Comparison of ENCODE assay signal across 8 cellular contexts in genomic region chr2:44981714-44982108, GRCh38. TPM values are rescaled to one million over a fixed set of nuclear protein-coding genes. Genes with fewer than 3 reads are reported as not detected.
DNase-seq lines count a peak whose midpoint lies in the region; ATAC-seq, FAIRE-seq and TF ChIP-seq lines count a peak whose summit lies in the region.

No MANE protein-coding gene starts in this region.

- no peak for ATAC-seq in HG03196 (IDR thresholded peaks at IDR 0.05; ENCODE audit: unreplicated experiment)

- FAIRE-seq in HTR-8/SVneo (lab: Jason Lieb, UNC), result peak; percentile 84

- H3K9me3 Mint-ChIP-seq in endothelial cell (ENCODE audit: unreplicated experiment), result no peaks in the 10 kb centered on the region

- no peaks in the 10 kb centered on the region for H3K4me1 Mint-ChIP-seq in endothelial cell (ENCODE audit: unreplicated experiment)

- peak; percentile 69 for DNase-seq in COLO829 (ENCODE audit: low spot score)
- peak; percentile 86 for DNase-seq in HTR-8/SVneo (ENCODE audit: insufficient read length, low spot score)
- peak; percentile 28 to 57 for DNase-seq in NOMO-1 (lab: John Stamatoyannopoulos, UW; ENCODE audit: unreplicated experiment in 2 of 2)
- peak; percentile 23 to 35 for DNase-seq in activated CD8-positive, alpha-beta memory T cell treated with anti-CD3 and anti-CD28 coated beads for 4 hours (ENCODE audit: low read depth in 2 of 2)
- DNase-seq in endothelial cell (ENCODE audit: low spot score), result peak; percentile 84
- DNase-seq in mucosa of gallbladder (ENCODE audit: low spot score), result peak; percentile 77
- DNase-seq in stimulated activated CD8-positive, alpha-beta memory T cell treated with anti-CD3 and anti-CD28 coated beads, Interleukin-4, amount 100 ng/mL, for 4 hours (ENCODE audit: low read depth in 2 of 2, low spot score in 1 of 2), result peak; percentile 25 to 59

- peaks cover 2% of the 10 kb centered on the region for H3K27me3 Mint-ChIP-seq in endothelial cell (ENCODE audit: unreplicated experiment)

- no peak overlapping the region for H3K4me3 Mint-ChIP-seq in endothelial cell (ENCODE audit: unreplicated experiment)

- H3K36me3 Mint-ChIP-seq in endothelial cell (ENCODE audit: low read depth, unreplicated experiment), result no peaks in the 10 kb centered on the region

- H3K27ac Mint-ChIP-seq in endothelial cell (ENCODE audit: unreplicated experiment), result no peak overlapping the region

- TF ChIP-seq CTCF in endothelial cell (IDR thresholded peaks at IDR 0.05; ENCODE audit: unreplicated experiment), result peak; percentile 90

RNA-seq across cellular contexts. Expression of gene SIX2, which starts 27.5 kb away (rescaled TPM):
- total RNA-seq in endothelial cell (ENCODE audit: unreplicated experiment), result 2.0 TPM
- not detected for total RNA-seq in mucosa of gallbladder

RNA-seq across cellular contexts. Expression of gene SIX3, which starts 40.2 kb away (rescaled TPM):
- total RNA-seq in endothelial cell (ENCODE audit: unreplicated experiment) (not detected), mucosa of gallbladder (not detected)

Comparison
In these comparisons a context has a peak if more than half of its experiments do, and no peak if none do; other contexts are left out.
1. DNase-seq: peak in every context shown above with its lines; median percentile 86 in HTR-8/SVneo; 84 in endothelial cell; 77 in mucosa of gallbladder; 69 in COLO829; 42 in NOMO-1; 42 in stimulated activated CD8-positive, alpha-beta memory T cell treated with anti-CD3 and anti-CD28 coated beads, Interleukin-4, amount 100 ng/mL, for 4 hours; 29 in activated CD8-positive, alpha-beta memory T cell treated with anti-CD3 and anti-CD28 coated beads for 4 hours.